15 cellular contexts compared by ENCODE assay signal in genomic region chr15:55907797-55908196, GRCh38.
A peak's percentile ranks its signal among the peaks of the same experiment; 100 is the strongest.
DNase-seq lines count a peak whose midpoint lies in the region; ATAC-seq, FAIRE-seq and TF ChIP-seq lines count a peak whose summit lies in the region.
"Had no signal": no experiment of that assay in that cellular context is flagged by ENCODE, and none has a peak within 500 bp of the region (broad histone marks: within the 10 kb centered on the region; RNA-seq: fewer than 3 reads in every experiment).

No MANE protein-coding gene starts in this region.

- TF ChIP-seq CTCF in astrocyte of the spinal cord (IDR thresholded peaks at IDR 0.05; ENCODE audit: low read depth, low read length): no peak

- DNase-seq in HTR-8/SVneo (ENCODE audit: insufficient read length, low spot score) (peak; percentile 71), astrocyte of the spinal cord (ENCODE audit: low read depth, low spot score) (peak; percentile 96), kidney glomerular epithelial cell (lab: John Stamatoyannopoulos, UW) (peak; percentile 98), putamen (ENCODE audit: low spot score) (no peak), Right ventricle myocardium inferior (ENCODE audit: missing footprints) (no peak)
- no peak for DNase-seq in stimulated activated CD4-positive, alpha-beta T cell treated with anti-CD3 and anti-CD28 coated beads, Interleukin-4, amount 100 ng/mL, for 4 hours
- no peak for DNase-seq in activated T-cell treated with anti-CD3 and anti-CD28 coated beads, Interleukin-2, amount 50 U/mL, for 4 hours
- DNase-seq: Karpas-422, NCI-H748 treated with DMSO at 0.1 percent for 48 hours had no signal

- no peaks in the 10 kb centered on the region for H3K9me3 Mint-ChIP-seq in activated T-cell treated with anti-CD3 and anti-CD28 coated beads, Interleukin-2, amount 50 U/mL, for 4 hours

- FAIRE-seq in HTR-8/SVneo (lab: Jason Lieb, UNC): peak; percentile 76
- FAIRE-seq: GM12878, islet of Langerhans, TTC549 had no signal

- H2AFZ ChIP-seq in ACC112 (ENCODE audit: low read length, unreplicated experiment): no peak overlapping the region
- H2AFZ ChIP-seq: parathyroid adenoma had no signal

- no peak for ATAC-seq in Right ventricle myocardium inferior
- no peak for ATAC-seq in activated T-cell treated with anti-CD3 and anti-CD28 coated beads, Interleukin-2, amount 50 U/mL, for 4 hours
- ATAC-seq: GM12878 had no signal

- H3K4me1 Mint-ChIP-seq in activated T-cell treated with anti-CD3 and anti-CD28 coated beads, Interleukin-2, amount 50 U/mL, for 4 hours (ENCODE audit: low read depth): no peaks in the 10 kb centered on the region
- H3K4me1 Mint-ChIP-seq: CD14-positive monocyte had no signal

- no peaks in the 10 kb centered on the region for H3K36me3 Mint-ChIP-seq in activated T-cell treated with anti-CD3 and anti-CD28 coated beads, Interleukin-2, amount 50 U/mL, for 4 hours (ENCODE audit: insufficient read depth)
- H3K36me3 Mint-ChIP-seq: CD14-positive monocyte had no signal

- no peaks in the 10 kb centered on the region for H3K27me3 Mint-ChIP-seq in activated T-cell treated with anti-CD3 and anti-CD28 coated beads, Interleukin-2, amount 50 U/mL, for 4 hours (ENCODE audit: low read depth)

- peaks cover 4% of the 10 kb centered on the region; the same call in 1 of the 2 replicates for H3K36me3 ChIP-seq in ACC112 (ENCODE audit: insufficient read depth, low read length)

- H3K4me3 ChIP-seq in ACC112 (ENCODE audit: low read depth, low read length) (peak overlapping the region; percentile 74), astrocyte of the spinal cord (ENCODE audit: low read depth, low read length) (no peak overlapping the region)
- H3K4me3 ChIP-seq: GM12878 had no signal

- peak overlapping the region; percentile 100 for H3K27ac ChIP-seq in ACC112 (ENCODE audit: low read depth, low read length)
- H3K27ac ChIP-seq: parathyroid adenoma had no signal

- H3K79me2 ChIP-seq in ACC112 (ENCODE audit: control insufficient read depth, insufficient read depth, low read length, unreplicated experiment): peaks cover 62% of the 10 kb centered on the region
- H3K79me2 ChIP-seq: parathyroid adenoma had no signal

- no peak overlapping the region for H3K4me3 Mint-ChIP-seq in activated T-cell treated with anti-CD3 and anti-CD28 coated beads, Interleukin-2, amount 50 U/mL, for 4 hours
- H3K4me3 Mint-ChIP-seq: CD14-positive monocyte had no signal

- H3K4me1 ChIP-seq in ACC112 (ENCODE audit: control insufficient read depth, insufficient read depth, low read length, unreplicated experiment): peaks cover 34% of the 10 kb centered on the region
- H3K4me1 ChIP-seq: parathyroid adenoma had no signal

- no peaks in the 10 kb centered on the region for H3K27me3 ChIP-seq in ACC112 (ENCODE audit: insufficient read depth, low read length)

- in situ Hi-C loops in astrocyte of the spinal cord (cut with HindIII; ENCODE audit: low sequenced_read_pairs): no loop called here

- intact Hi-C loops in Right ventricle myocardium inferior (cut with DNase I): no loop called here

Comparison
In these comparisons a context has a peak if more than half of its experiments do, and no peak if none do; other contexts are left out.
1. DNase-seq: peak in HTR-8/SVneo (single experiment), astrocyte of the spinal cord (single experiment) and kidney glomerular epithelial cell (single experiment); none in putamen (single experiment), Right ventricle myocardium inferior (single experiment), stimulated activated CD4-positive, alpha-beta T cell treated with anti-CD3 and anti-CD28 coated beads, Interleukin-4, amount 100 ng/mL, for 4 hours (0 of 2) and activated T-cell treated with anti-CD3 and anti-CD28 coated beads, Interleukin-2, amount 50 U/mL, for 4 hours (single experiment).